In the genomic region with DNA sequence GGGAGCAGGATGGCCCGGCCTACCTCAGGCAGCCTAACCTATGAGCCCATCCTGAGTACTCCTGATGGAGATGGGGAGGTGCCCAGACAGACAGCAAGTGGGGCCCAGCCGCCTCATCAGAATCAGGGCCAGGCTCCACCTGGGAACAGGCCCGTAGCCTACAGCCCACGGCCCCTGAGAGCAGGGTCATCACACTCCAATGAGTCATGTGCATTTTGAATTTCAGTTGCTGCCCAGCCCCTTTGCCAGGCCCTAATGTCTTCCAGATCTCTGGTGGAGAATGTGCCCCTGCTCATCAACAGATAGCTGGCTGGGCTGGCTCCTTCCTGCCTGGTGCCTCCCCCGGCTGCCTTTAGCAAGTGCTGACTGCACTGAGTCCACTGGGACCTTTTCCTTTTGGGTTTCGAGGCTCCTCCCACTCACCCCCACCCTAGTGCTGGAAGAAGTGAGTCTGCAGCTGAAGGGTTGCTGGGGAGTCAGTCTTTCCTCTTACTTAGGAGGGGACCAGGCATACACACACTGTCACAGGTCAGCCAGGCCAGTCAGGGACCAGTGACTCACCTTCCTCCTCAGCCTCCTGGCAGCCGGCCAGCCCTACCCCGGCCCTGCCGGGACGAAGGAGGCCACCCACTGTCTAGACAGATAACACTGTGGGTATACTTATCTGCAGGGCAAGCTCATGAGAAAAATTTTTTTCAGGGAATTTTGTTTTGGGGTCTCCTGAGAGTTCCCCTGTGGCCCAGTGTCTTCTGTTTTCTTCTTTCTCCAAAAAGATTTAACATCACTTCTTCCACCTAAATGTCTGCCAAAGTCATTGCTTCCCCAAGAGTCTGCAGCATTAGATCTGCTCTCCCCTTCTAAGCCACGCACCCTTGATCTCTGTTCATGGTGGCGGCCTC, we compare ENCODE assay signal across 6 cellular contexts.
DNase-seq lines count a peak whose midpoint lies in the region; ATAC-seq lines count a peak whose summit lies in the region.

No MANE protein-coding gene starts in this region.

- H3K36me3 Mint-ChIP-seq in stimulated activated naive CD8-positive, alpha-beta T cell treated with anti-CD3 and anti-CD28 coated beads, Interleukin-15, Interleukin-2, amounts not matched to agents 100 ng/mL and 50 ng/mL, for 24 hours (ENCODE audit: low read depth), result no peaks in the 10 kb centered on the region

- H3K9me3 Mint-ChIP-seq in stimulated activated naive CD8-positive, alpha-beta T cell treated with anti-CD3 and anti-CD28 coated beads, Interleukin-15, Interleukin-2, amounts not matched to agents 100 ng/mL and 50 ng/mL, for 24 hours, result no peaks in the 10 kb centered on the region

- peaks cover 25% of the 10 kb centered on the region for H3K4me1 Mint-ChIP-seq in stimulated activated naive CD8-positive, alpha-beta T cell treated with anti-CD3 and anti-CD28 coated beads, Interleukin-15, Interleukin-2, amounts not matched to agents 100 ng/mL and 50 ng/mL, for 24 hours (ENCODE audit: low read depth)

- peak overlapping the region; percentile 56 for H3K4me3 Mint-ChIP-seq in stimulated activated naive CD8-positive, alpha-beta T cell treated with anti-CD3 and anti-CD28 coated beads, Interleukin-15, Interleukin-2, amounts not matched to agents 100 ng/mL and 50 ng/mL, for 24 hours

- H3K27me3 Mint-ChIP-seq in stimulated activated naive CD8-positive, alpha-beta T cell treated with anti-CD3 and anti-CD28 coated beads, Interleukin-15, Interleukin-2, amounts not matched to agents 100 ng/mL and 50 ng/mL, for 24 hours, result no peaks in the 10 kb centered on the region

- ATAC-seq in HG03159 (IDR thresholded peaks at IDR 0.05; ENCODE audit: unreplicated experiment), result no peak

- H3K27ac Mint-ChIP-seq in stimulated activated naive CD8-positive, alpha-beta T cell treated with anti-CD3 and anti-CD28 coated beads, Interleukin-15, Interleukin-2, amounts not matched to agents 100 ng/mL and 50 ng/mL, for 24 hours, result peak overlapping the region; percentile 91

- in situ Hi-C loops in ACHN (cut with HindIII; ENCODE audit: low pct_ligation_motif_present, low pct_unique_long_range_greater_than_20kb, low sequenced_read_pairs), result no loop called here

- DNase-seq in ACHN (peak; percentile 96), HUDEP-2 (lab: John Stamatoyannopoulos, UW; ENCODE audit: unreplicated experiment in 76 of 76) (peak in 75 of 76 experiments; percentile 64 to 99 (median 95)), iPS-NIHi11 (ENCODE audit: low spot score) (peak; percentile 51)
- peak; percentile 70 for DNase-seq in activated CD8-positive, alpha-beta memory T cell treated with anti-CD3 and anti-CD28 coated beads, Interleukin-2, amount 50 U/mL, for 4 hours
